In genomic region chr20:53623454-53624206, GRCh38 we compare ENCODE assay signal across 1 cellular context.
TF ChIP-seq lines count a peak whose summit lies in the region.

No MANE protein-coding gene starts in this region.

TF ChIP-seq in HepG2, 621 proteins besides CTCF, POLR2A, EP300 and RAD21 (continued from another document and continues in another):
- TF ChIP-seq TBL1XR1 (IDR thresholded peaks at IDR 0.05; ENCODE audit: borderline replicate concordance, low read length, partially characterized antibody) (peak; percentile 9), ZNF770 (CRISPR knock-in tag; IDR thresholded peaks at IDR 0.05) (peak; percentile 49; the same call in 1 of the 2 replicates), MAX (IDR thresholded peaks at IDR 0.05) (peak; percentile 85), NFRKB (IDR thresholded peaks at IDR 0.05) (peak; percentile 44; the same call in 1 of the 2 replicates), HMGXB4 (CRISPR knock-in tag; IDR thresholded peaks at IDR 0.05; ENCODE audit: borderline replicate concordance in 1 of 2, low read depth in 1 of 2) (peak; percentile 23 to 71; a peak in 3 of 4 replicates), LCORL (IDR thresholded peaks at IDR 0.05) (no peak), LCORL (CRISPR knock-in tag; IDR thresholded peaks at IDR 0.05) (peak; percentile 64; the same call in 1 of the 2 replicates), ATF1 (CRISPR knock-in tag; IDR thresholded peaks at IDR 0.05) (peak; percentile 76), KDM3A (CRISPR knock-in tag; IDR thresholded peaks at IDR 0.05; ENCODE audit: low read depth) (peak; percentile 89), STAG1 (CRISPR knock-in tag; IDR thresholded peaks at IDR 0.05) (peak; percentile 34; the same call in 1 of the 2 replicates), KLF16 (CRISPR knock-in tag; IDR thresholded peaks at IDR 0.05) (peak in 1 of 2 experiments; percentile 90; a peak in 2 of 4 replicates), ZNF639 (CRISPR knock-in tag; conservative IDR thresholded peaks at IDR 0.05) (peak; percentile 73; the same call in 1 of the 2 replicates), MYC (CRISPR knock-in tag; IDR thresholded peaks at IDR 0.05; ENCODE audit: borderline replicate concordance) (peak; percentile 89), FIP1L1 (IDR thresholded peaks at IDR 0.05; ENCODE audit: borderline replicate concordance, insufficient read depth, low read depth, low read length) (no peak), KAT8 (CRISPR knock-in tag; IDR thresholded peaks at IDR 0.05) (peak; percentile 82), CHD2 (IDR thresholded peaks at IDR 0.05; ENCODE audit: low read depth, low read length) (peak; percentile 61; the same call in 1 of the 2 replicates), ZNF12 (CRISPR knock-in tag; IDR thresholded peaks at IDR 0.05) (0 out of 2 replicates have a peak, but pooled peaks have one; percentile 22), ZNF362 (CRISPR knock-in tag; IDR thresholded peaks at IDR 0.05; ENCODE audit: borderline replicate concordance) (peak; percentile 91), NR2F6 (IDR thresholded peaks at IDR 0.05) (peak; percentile 76), NR2F6 (CRISPR knock-in tag; IDR thresholded peaks at IDR 0.05) (peak; percentile 74), PHF5A (CRISPR knock-in tag; IDR thresholded peaks at IDR 0.05; ENCODE audit: low read depth, unreplicated experiment) (peak; percentile 83), PHF8 (CRISPR knock-in tag; IDR thresholded peaks at IDR 0.05) (peak; percentile 47; the same call in 1 of the 2 replicates), GATAD2A (CRISPR knock-in tag; IDR thresholded peaks at IDR 0.05) (peak; percentile 83), NR2F1 (CRISPR knock-in tag; IDR thresholded peaks at IDR 0.05) (peak in 1 of 2 experiments; percentile 82; a peak in 2 of 4 replicates), ZNF687 (CRISPR knock-in tag; IDR thresholded peaks at IDR 0.05) (no peak), KDM2A (CRISPR knock-in tag; IDR thresholded peaks at IDR 0.05; ENCODE audit: borderline replicate concordance, low read depth) (peak; percentile 82), TP53 (CRISPR knock-in tag; conservative IDR thresholded peaks at IDR 0.05) (no peak), ATF3 (CRISPR knock-in tag; IDR thresholded peaks at IDR 0.05) (no peak), SMAD3 (CRISPR knock-in tag; IDR thresholded peaks at IDR 0.05) (0 out of 2 replicates have a peak, but pooled peaks have one; percentile 22), MTA1 (CRISPR knock-in tag; IDR thresholded peaks at IDR 0.05; ENCODE audit: borderline replicate concordance) (peak; percentile 29; the same call in 1 of the 2 replicates), ZBTB44 (CRISPR knock-in tag; IDR thresholded peaks at IDR 0.05) (no peak), TARDBP (CRISPR knock-in tag; IDR thresholded peaks at IDR 0.05) (peak; percentile 78; the same call in 1 of the 2 replicates), BHLHE40 (IDR thresholded peaks at IDR 0.05; ENCODE audit: low read length) (0 out of 2 replicates have a peak, but pooled peaks have one; percentile 16), BCL6 (CRISPR knock-in tag; IDR thresholded peaks at IDR 0.05) (peak; percentile 40), MLX (CRISPR knock-in tag; IDR thresholded peaks at IDR 0.05) (peak; percentile 87), PBX3 (CRISPR knock-in tag; IDR thresholded peaks at IDR 0.05; ENCODE audit: borderline replicate concordance) (no peak), ZNF570 (CRISPR knock-in tag; IDR thresholded peaks at IDR 0.05; ENCODE audit: borderline replicate concordance) (no peak), RXRB (CRISPR knock-in tag; IDR thresholded peaks at IDR 0.05; ENCODE audit: borderline replicate concordance) (peak; percentile 90), ZNF281 (CRISPR knock-in tag; IDR thresholded peaks at IDR 0.05; ENCODE audit: borderline replicate concordance) (peak; percentile 70; the same call in 1 of the 2 replicates), ZEB1 (IDR thresholded peaks at IDR 0.05; ENCODE audit: insufficient replicate concordance, low read depth) (peak; percentile 37), CBX2 (IDR thresholded peaks at IDR 0.05; ENCODE audit: low read depth, low read length) (no peak), CBX2 (CRISPR knock-in tag; IDR thresholded peaks at IDR 0.05; ENCODE audit: low read depth) (peak; percentile 33; the same call in 1 of the 2 replicates)
